Comparison of ENCODE assay signal across 1 cellular context in genomic region chrX:41558531-41558930, GRCh38.
TF ChIP-seq lines count a peak whose summit lies in the region.

No MANE protein-coding gene starts in this region.

TF ChIP-seq in H1, 55 proteins besides CTCF, POLR2A, EP300 and RAD21 (continued from another document):
- no peak for TF ChIP-seq RNF2 (IDR thresholded peaks at IDR 0.05; ENCODE audit: borderline replicate concordance, low read depth, low read length, missing control alignments, poor library complexity, severe bottlenecking)
- no peak for TF ChIP-seq POLR2AphosphoS5 (IDR thresholded peaks at IDR 0.05; ENCODE audit: low read depth, low read length)
- TF ChIP-seq CBX8 (IDR thresholded peaks at IDR 0.05; ENCODE audit: borderline replicate concordance, low read depth, low read length), result no peak
- TF ChIP-seq ATF2 (IDR thresholded peaks at IDR 0.05; ENCODE audit: low read length), result no peak
- no peak for TF ChIP-seq ASH2L (IDR thresholded peaks at IDR 0.05; ENCODE audit: low read length)
